ENCODE assay signal across 10 cellular contexts in genomic region chr17:50953518-50953830, GRCh38.
DNase-seq lines count a peak whose midpoint lies in the region; ATAC-seq and TF ChIP-seq lines count a peak whose summit lies in the region.
"Had no signal": no experiment of that assay in that cellular context is flagged by ENCODE, and none has a peak within 500 bp of the region (broad histone marks: within the 10 kb centered on the region; RNA-seq: fewer than 3 reads in every experiment).

No MANE protein-coding gene starts in this region.

- ATAC-seq in left ventricle myocardium superior (no peak), GM18498 (IDR thresholded peaks at IDR 0.05; ENCODE audit: unreplicated experiment) (no peak)
- ATAC-seq: right lobe of liver had no signal

- H3K9me3 ChIP-seq in uterus = no peaks in the 10 kb centered on the region
- H3K9me3 ChIP-seq: right lobe of liver had no signal

- DNase-seq in cardiac septum (ENCODE audit: low spot score) (peak; percentile 38), left ventricle myocardium superior (no peak), chondrocyte (ENCODE audit: low spot score) (peak; percentile 38), uterus (no peak), amniotic stem cell (lab: John Stamatoyannopoulos, UW) (no peak)
- no peak for DNase-seq in stimulated activated naive CD4-positive, alpha-beta T cell (lab: John Stamatoyannopoulos, UW)
- DNase-seq: activated T-cell treated with anti-CD3 and anti-CD28 coated beads for 4 hours had no signal

- no peak overlapping the region for H3K4me3 ChIP-seq in uterus
- H3K4me3 ChIP-seq: right lobe of liver had no signal

- H3K4me3 Mint-ChIP-seq in chondrocyte (ENCODE audit: unreplicated experiment) (peak overlapping the region; percentile 53), nephron (peak overlapping the region; percentile 31 to 74 (median 68))

- peak overlapping the region; percentile 89 for H3K27ac Mint-ChIP-seq in chondrocyte (ENCODE audit: unreplicated experiment)
- peak overlapping the region; percentile 77 to 95 (median 85) for H3K27ac Mint-ChIP-seq in nephron

- no peaks in the 10 kb centered on the region for H3K36me3 ChIP-seq in uterus
- H3K36me3 ChIP-seq: right lobe of liver had no signal

- no peaks in the 10 kb centered on the region for H3K27me3 ChIP-seq in uterus
- H3K27me3 ChIP-seq: right lobe of liver had no signal

- no peak for TF ChIP-seq POLR2A in uterus (IDR thresholded peaks at IDR 0.05)

- no peak for TF ChIP-seq CTCF in chondrocyte (IDR thresholded peaks at IDR 0.05)
- TF ChIP-seq CTCF in nephron (IDR thresholded peaks at IDR 0.05; ENCODE audit: unreplicated experiment in 3 of 3) = no peak
- TF ChIP-seq CTCF in uterus (IDR thresholded peaks at IDR 0.05) = no peak

- no peaks in the 10 kb centered on the region for H3K9me3 Mint-ChIP-seq in chondrocyte (ENCODE audit: low read depth)
- H3K9me3 Mint-ChIP-seq in nephron = no peaks in the 10 kb centered on the region

- H3K27me3 Mint-ChIP-seq in chondrocyte (ENCODE audit: low read depth) = no peaks in the 10 kb centered on the region
- peaks cover 6% of the 10 kb centered on the region for H3K27me3 Mint-ChIP-seq in nephron (ENCODE audit: low read depth)

- peaks cover 56% of the 10 kb centered on the region for H3K4me1 Mint-ChIP-seq in chondrocyte (ENCODE audit: low read depth)
- H3K4me1 Mint-ChIP-seq in nephron = peaks cover 82% of the 10 kb centered on the region

- no peaks in the 10 kb centered on the region for H3K36me3 Mint-ChIP-seq in chondrocyte (ENCODE audit: low read depth)
- H3K36me3 Mint-ChIP-seq in nephron (ENCODE audit: low read depth) = peaks cover 3% of the 10 kb centered on the region

- peak overlapping the region; percentile 68 to 72 for H3K27ac ChIP-seq in uterus

- H3K4me1 ChIP-seq in uterus = peaks cover 3 to 22% of the 10 kb centered on the region in 2 donors

- intact Hi-C loops in cardiac septum (cut with DNase I) = loop anchor here (10.0 kb wide), 1 partner anchor 409 kb away; the partner anchor contains the start of gene SPATA20
- intact Hi-C loops in left ventricle myocardium superior (cut with micrococcal nuclease) = loop anchor here (5.0 kb wide), 1 partner anchor 101 kb away; no protein-coding TSS in a partner anchor
- intact Hi-C loops in uterus (cut with DNase I; ENCODE audit: low total_unique reads) = loop anchor here (5.0 kb wide), 2 partner anchors 86 to 101 kb away; partner anchors contain the start of gene TOB1

Comparison
In these comparisons a context has a peak if more than half of its experiments do, and no peak if none do; other contexts are left out.
1. DNase-seq: peak in cardiac septum (single experiment) and chondrocyte (single experiment); none in left ventricle myocardium superior (single experiment), uterus (0 of 2), amniotic stem cell (single experiment) and stimulated activated naive CD4-positive, alpha-beta T cell (0 of 6).